8 cellular contexts compared by ENCODE assay signal in genomic region chr14:90522585-90523191, GRCh38.
DNase-seq lines count a peak whose midpoint lies in the region; ATAC-seq and TF ChIP-seq lines count a peak whose summit lies in the region.

No MANE protein-coding gene starts in this region.

- peaks cover 6% of the 10 kb centered on the region for H3K9me3 Mint-ChIP-seq in natural killer cell treated with Interleukin-12 subunit alpha and Interleukin-12 subunit beta and Interleukin-15 and Interleukin-18, amount 100 ng/mL, for 72 hours
- no peaks in the 10 kb centered on the region for H3K9me3 Mint-ChIP-seq in natural killer cell

- TF ChIP-seq CTCF in natural killer cell (IDR thresholded peaks at IDR 0.05), result no peak

- H3K4me1 Mint-ChIP-seq in natural killer cell treated with Interleukin-12 subunit alpha and Interleukin-12 subunit beta and Interleukin-15 and Interleukin-18, amount 100 ng/mL, for 72 hours (ENCODE audit: low read depth in 2 of 2), result no peaks in the 10 kb centered on the region
- no peaks in the 10 kb centered on the region for H3K4me1 Mint-ChIP-seq in natural killer cell

- intact Hi-C loops in natural killer cell (cut with micrococcal nuclease), result no loop called here

- no peak overlapping the region for H3K4me3 Mint-ChIP-seq in natural killer cell treated with Interleukin-12 subunit alpha and Interleukin-12 subunit beta and Interleukin-15 and Interleukin-18, amount 100 ng/mL, for 72 hours
- no peak overlapping the region for H3K4me3 Mint-ChIP-seq in natural killer cell

- peaks cover 0 to 2% of the 10 kb centered on the region in 2 donors for H3K27me3 Mint-ChIP-seq in natural killer cell treated with Interleukin-12 subunit alpha and Interleukin-12 subunit beta and Interleukin-15 and Interleukin-18, amount 100 ng/mL, for 72 hours
- H3K27me3 Mint-ChIP-seq in natural killer cell (ENCODE audit: low read depth in 2 of 2), result no peaks in the 10 kb centered on the region

- ATAC-seq in natural killer cell treated with Interleukin-12 subunit alpha and Interleukin-12 subunit beta and Interleukin-15 and Interleukin-18, amount 100 ng/mL, for 72 hours, result no peak
- no peak for ATAC-seq in natural killer cell
- ATAC-seq in GM21619 (IDR thresholded peaks at IDR 0.05; ENCODE audit: unreplicated experiment), result no peak
- ATAC-seq in HG03342 (IDR thresholded peaks at IDR 0.05; ENCODE audit: unreplicated experiment), result no peak

- DNase-seq in natural killer cell treated with Interleukin-12 subunit alpha and Interleukin-12 subunit beta and Interleukin-15 and Interleukin-18, amount 100 ng/mL, for 72 hours (ENCODE audit: low spot score), result peak; percentile 54
- no peak for DNase-seq in natural killer cell
- peak; percentile 62 for DNase-seq in amniotic epithelial cell (ENCODE audit: low read depth)
- DNase-seq in kidney tubule cell (ENCODE audit: low spot score), result peak; percentile 62
- no peak for DNase-seq in activated CD8-positive, alpha-beta memory T cell treated with anti-CD3 and anti-CD28 coated beads, Interleukin-2, amount 50 U/mL, for 48 hours
- DNase-seq in HCEC 1CT, result no peak

- no peak overlapping the region for H3K27ac Mint-ChIP-seq in natural killer cell treated with Interleukin-12 subunit alpha and Interleukin-12 subunit beta and Interleukin-15 and Interleukin-18, amount 100 ng/mL, for 72 hours
- H3K27ac Mint-ChIP-seq in natural killer cell, result no peak overlapping the region

- no peaks in the 10 kb centered on the region for H3K36me3 Mint-ChIP-seq in natural killer cell treated with Interleukin-12 subunit alpha and Interleukin-12 subunit beta and Interleukin-15 and Interleukin-18, amount 100 ng/mL, for 72 hours
- no peaks in the 10 kb centered on the region for H3K36me3 Mint-ChIP-seq in natural killer cell

Comparison
In these comparisons a context has a peak if more than half of its experiments do, and no peak if none do; other contexts are left out.
1. DNase-seq: peak in natural killer cell treated with Interleukin-12 subunit alpha and Interleukin-12 subunit beta and Interleukin-15 and Interleukin-18, amount 100 ng/mL, for 72 hours (single experiment), amniotic epithelial cell (single experiment) and kidney tubule cell (single experiment); none in natural killer cell (single experiment), activated CD8-positive, alpha-beta memory T cell treated with anti-CD3 and anti-CD28 coated beads, Interleukin-2, amount 50 U/mL, for 48 hours (single experiment) and HCEC 1CT (single experiment).